8 cellular contexts compared by ENCODE assay signal in genomic region chr7:36037121-36037662, GRCh38.
DNase-seq lines count a peak whose midpoint lies in the region; ATAC-seq and TF ChIP-seq lines count a peak whose summit lies in the region.

No MANE protein-coding gene starts in this region.

- ATAC-seq in upper lobe of right lung (peak; percentile 69), GM18511 (IDR thresholded peaks at IDR 0.05; ENCODE audit: unreplicated experiment) (no peak)

- H3K4me1 ChIP-seq in breast epithelium (peaks cover 0 to 7% of the 10 kb centered on the region in 2 donors), upper lobe of right lung (peaks cover 35% of the 10 kb centered on the region)

- H3K27ac ChIP-seq in breast epithelium (peak overlapping the region; percentile 82 to 91), upper lobe of right lung (peak overlapping the region; percentile 59)

- H3K9me3 ChIP-seq in breast epithelium = no peaks in the 10 kb centered on the region
- H3K9me3 ChIP-seq in upper lobe of right lung = no peaks in the 10 kb centered on the region

- no peak for TF ChIP-seq CTCF in breast epithelium (IDR thresholded peaks at IDR 0.05)
- no peak for TF ChIP-seq CTCF in upper lobe of right lung (IDR thresholded peaks at IDR 0.05)

- TF ChIP-seq POLR2A in breast epithelium (IDR thresholded peaks at IDR 0.05) = no peak

- no peak overlapping the region for H3K4me3 ChIP-seq in breast epithelium
- no peak overlapping the region for H3K4me3 ChIP-seq in upper lobe of right lung

- H3K36me3 ChIP-seq in breast epithelium (no peaks in the 10 kb centered on the region), upper lobe of right lung (no peaks in the 10 kb centered on the region)

- peaks cover 0 to 3% of the 10 kb centered on the region in 2 donors for H3K27me3 ChIP-seq in breast epithelium
- H3K27me3 ChIP-seq in upper lobe of right lung = no peaks in the 10 kb centered on the region

- intact Hi-C loops in breast epithelium (cut with DNase I; ENCODE audit: low total_unique reads) = no loop called here
- intact Hi-C loops in upper lobe of right lung (cut with DNase I) = no loop called here

- DNase-seq in NCI-H1436 (lab: John Stamatoyannopoulos, UW) = peak; percentile 8
- DNase-seq in NCI-H1436 treated with DMSO at 0.1 percent for 48 hours (lab: John Stamatoyannopoulos, UW) = no peak
- DNase-seq in breast epithelium (ENCODE audit: low spot score in 2 of 2) = peak; percentile 83 to 91
- DNase-seq in left kidney (ENCODE audit: low read depth, low spot score) = peak; percentile 85
- DNase-seq in upper lobe of right lung = no peak
- no peak for DNase-seq in GM19238 (ENCODE audit: insufficient read length, low spot score)
- DNase-seq in NCI-H510A treated with DMSO at 0.1 percent for 48 hours (lab: John Stamatoyannopoulos, UW) = no peak

Comparison
In these comparisons a context has a peak if more than half of its experiments do, and no peak if none do; other contexts are left out.
1. DNase-seq: peak in NCI-H1436 (single experiment), breast epithelium (2 of 2) and left kidney (single experiment); none in NCI-H1436 treated with DMSO at 0.1 percent for 48 hours (single experiment), upper lobe of right lung (single experiment), GM19238 (single experiment) and NCI-H510A treated with DMSO at 0.1 percent for 48 hours (single experiment).